8 cellular contexts compared by ENCODE assay signal in the genomic region with DNA sequence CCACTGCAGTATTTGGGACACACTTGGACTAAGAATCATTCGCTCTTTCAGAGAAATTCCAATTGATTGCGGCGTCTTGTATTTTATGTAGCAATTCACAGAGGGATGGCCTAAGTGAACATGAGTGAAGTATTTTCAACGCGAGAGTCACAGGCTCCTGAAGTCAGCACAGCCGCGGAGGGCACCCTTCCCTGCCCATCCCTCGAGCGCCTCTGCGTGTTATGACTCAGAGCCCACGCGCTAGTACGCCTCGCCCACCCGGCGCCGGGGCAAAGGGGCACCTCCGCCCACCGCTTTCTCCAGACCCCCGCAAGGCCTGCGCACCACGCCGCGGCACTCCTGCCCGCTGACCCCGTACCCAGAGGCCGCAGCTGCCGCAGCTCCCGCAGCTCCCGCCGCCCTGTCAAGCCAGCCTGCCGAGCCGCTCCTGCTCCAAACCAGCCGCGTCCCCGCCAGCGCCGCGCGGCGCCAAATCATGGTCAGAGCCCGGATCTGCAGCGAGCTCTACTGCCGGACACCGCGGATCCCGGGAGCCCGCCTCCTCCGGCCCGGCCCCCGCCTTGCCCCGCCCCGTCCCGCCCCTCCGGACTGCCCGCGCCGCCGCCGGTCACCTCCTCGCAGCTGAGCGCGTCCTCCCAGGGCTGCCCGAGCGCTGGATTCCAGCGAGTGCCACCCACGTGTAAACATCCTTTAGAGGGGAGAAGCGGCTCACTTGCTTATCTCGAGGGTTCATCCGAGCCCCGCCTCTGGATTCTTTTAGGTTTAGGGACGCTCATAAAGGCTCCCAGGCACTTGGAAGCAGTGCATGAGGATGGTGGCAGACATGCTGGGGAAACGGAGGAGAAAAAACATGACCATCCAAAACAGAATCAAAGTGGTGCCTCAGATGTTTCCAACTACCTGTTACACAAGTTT. TPM values are rescaled to one million over a fixed set of nuclear protein-coding genes. Genes with fewer than 3 reads are reported as not detected.
A peak's percentile ranks its signal among the peaks of the same experiment; 100 is the strongest.
DNase-seq lines count a peak whose midpoint lies in the region; ATAC-seq and TF ChIP-seq lines count a peak whose summit lies in the region.

A gene with protein sequence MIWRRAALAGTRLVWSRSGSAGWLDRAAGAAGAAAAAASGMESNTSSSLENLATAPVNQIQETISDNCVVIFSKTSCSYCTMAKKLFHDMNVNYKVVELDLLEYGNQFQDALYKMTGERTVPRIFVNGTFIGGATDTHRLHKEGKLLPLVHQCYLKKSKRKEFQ (minus strand): TSS at position 509 of the 915 bp plus-strand sequence. CDS start 32 bp downstream, at position 477.

- H3K4me3 ChIP-seq in esophagus (ENCODE audit: low read depth in 1 of 2, low read length in 2 of 2) (peak within 1 kb of the TSS; percentile 66 to 89), muscle layer of duodenum (ENCODE audit: low read depth in 1 of 2, low read length in 2 of 2) (peak within 1 kb of the TSS; percentile 77 to 86)

- H3K27me3 ChIP-seq in esophagus (ENCODE audit: control insufficient read depth in 1 of 2, insufficient read depth in 2 of 2, low read length in 2 of 2), result no peaks in the 10 kb centered on the region
- no peaks in the 10 kb centered on the region for H3K27me3 ChIP-seq in muscle layer of duodenum (ENCODE audit: low read depth, low read length)

- H3K4me1 ChIP-seq in esophagus (ENCODE audit: control insufficient read depth in 2 of 2, insufficient read depth in 2 of 2, low read length in 1 of 2) (no peaks in the 10 kb centered on the region), muscle layer of duodenum (ENCODE audit: control insufficient read depth in 1 of 2, insufficient read depth in 2 of 2, low read length in 2 of 2) (peaks cover 7 to 10% of the 10 kb centered on the region in 2 donors)

- peaks cover 17% of the 10 kb centered on the region for H3K4me1 Mint-ChIP-seq in activated T-cell treated with anti-CD3 and anti-CD28 coated beads, Interleukin-2, amount 50 U/mL, for 4 hours (ENCODE audit: low read depth)

- DNase-seq in DMS53 (lab: John Stamatoyannopoulos, UW), result peak; percentile 94
- peak; percentile 76 for DNase-seq in HuH-7 (ENCODE audit: low spot score)
- peak; percentile 70 for DNase-seq in activated T-cell treated with anti-CD3 and anti-CD28 coated beads, Interleukin-2, amount 50 U/mL, for 4 hours
- DNase-seq in stimulated activated CD8-positive, alpha-beta memory T cell treated with anti-CD3 and anti-CD28 coated beads, Interleukin-7, amount 100 ng/mL, for 24 hours (ENCODE audit: low read depth), result peak; percentile 31

- H3K9me3 ChIP-seq in esophagus (ENCODE audit: control insufficient read depth in 2 of 2, insufficient read depth in 1 of 2, low read depth in 1 of 2, low read length in 1 of 2) (no peaks in the 10 kb centered on the region), muscle layer of duodenum (ENCODE audit: control insufficient read depth in 1 of 2, low read length in 2 of 2) (no peaks in the 10 kb centered on the region)

- peak within 1 kb of the TSS; percentile 92 for H3K4me3 Mint-ChIP-seq in activated T-cell treated with anti-CD3 and anti-CD28 coated beads, Interleukin-2, amount 50 U/mL, for 4 hours

- 0% methylated on average over 71 to 73 of the region's 73 CpGs for WGBS in esophagus, 2 donors

- H3K36me3 Mint-ChIP-seq in activated T-cell treated with anti-CD3 and anti-CD28 coated beads, Interleukin-2, amount 50 U/mL, for 4 hours (ENCODE audit: insufficient read depth), result no peaks in the 10 kb centered on the region

- H3K9me3 Mint-ChIP-seq in activated T-cell treated with anti-CD3 and anti-CD28 coated beads, Interleukin-2, amount 50 U/mL, for 4 hours, result no peaks in the 10 kb centered on the region

- ATAC-seq in GM21526 (IDR thresholded peaks at IDR 0.05; ENCODE audit: low FRiP score, unreplicated experiment), result peak; percentile 90
- peak; percentile 85 to 93 for ATAC-seq in activated T-cell treated with anti-CD3 and anti-CD28 coated beads, Interleukin-2, amount 50 U/mL, for 4 hours

- H3K27ac ChIP-seq in esophagus (ENCODE audit: low read depth in 2 of 2, low read length in 1 of 2) (peak within 1 kb of the TSS; percentile 91 to 95), muscle layer of duodenum (ENCODE audit: low read length) (peak within 1 kb of the TSS; percentile 91)

- no peaks in the 10 kb centered on the region for H3K36me3 ChIP-seq in esophagus (ENCODE audit: control insufficient read depth in 2 of 2, insufficient read depth in 2 of 2, low read length in 1 of 2)
- H3K36me3 ChIP-seq in muscle layer of duodenum (ENCODE audit: control insufficient read depth in 1 of 2, insufficient read depth in 2 of 2, low read length in 2 of 2), result peaks cover 3 to 15% of the 10 kb centered on the region in 2 donors

- no peaks in the 10 kb centered on the region for H3K27me3 Mint-ChIP-seq in activated T-cell treated with anti-CD3 and anti-CD28 coated beads, Interleukin-2, amount 50 U/mL, for 4 hours (ENCODE audit: low read depth)

TF ChIP-seq in PFSK-1, 5 proteins besides CTCF, POLR2A, EP300 and RAD21:
- TF ChIP-seq SIN3A (IDR thresholded peaks at IDR 0.05; ENCODE audit: borderline replicate concordance, insufficient read depth, low read length), result peak; percentile 13; the same call in 1 of the 2 replicates
- peak; percentile 81 for TF ChIP-seq FOXP2 (optimal IDR thresholded peaks at IDR 0.05; ENCODE audit: borderline replicate concordance, extremely low read depth, extremely low read length, insufficient read depth)
- TF ChIP-seq TAF1 (IDR thresholded peaks at IDR 0.05; ENCODE audit: borderline replicate concordance, insufficient read depth, low read length), result peak; percentile 78
- peak; percentile 77 for TF ChIP-seq POLR2AphosphoS5 (IDR thresholded peaks at IDR 0.05; ENCODE audit: low read depth, low read length)
- TF ChIP-seq, protein P1, sequence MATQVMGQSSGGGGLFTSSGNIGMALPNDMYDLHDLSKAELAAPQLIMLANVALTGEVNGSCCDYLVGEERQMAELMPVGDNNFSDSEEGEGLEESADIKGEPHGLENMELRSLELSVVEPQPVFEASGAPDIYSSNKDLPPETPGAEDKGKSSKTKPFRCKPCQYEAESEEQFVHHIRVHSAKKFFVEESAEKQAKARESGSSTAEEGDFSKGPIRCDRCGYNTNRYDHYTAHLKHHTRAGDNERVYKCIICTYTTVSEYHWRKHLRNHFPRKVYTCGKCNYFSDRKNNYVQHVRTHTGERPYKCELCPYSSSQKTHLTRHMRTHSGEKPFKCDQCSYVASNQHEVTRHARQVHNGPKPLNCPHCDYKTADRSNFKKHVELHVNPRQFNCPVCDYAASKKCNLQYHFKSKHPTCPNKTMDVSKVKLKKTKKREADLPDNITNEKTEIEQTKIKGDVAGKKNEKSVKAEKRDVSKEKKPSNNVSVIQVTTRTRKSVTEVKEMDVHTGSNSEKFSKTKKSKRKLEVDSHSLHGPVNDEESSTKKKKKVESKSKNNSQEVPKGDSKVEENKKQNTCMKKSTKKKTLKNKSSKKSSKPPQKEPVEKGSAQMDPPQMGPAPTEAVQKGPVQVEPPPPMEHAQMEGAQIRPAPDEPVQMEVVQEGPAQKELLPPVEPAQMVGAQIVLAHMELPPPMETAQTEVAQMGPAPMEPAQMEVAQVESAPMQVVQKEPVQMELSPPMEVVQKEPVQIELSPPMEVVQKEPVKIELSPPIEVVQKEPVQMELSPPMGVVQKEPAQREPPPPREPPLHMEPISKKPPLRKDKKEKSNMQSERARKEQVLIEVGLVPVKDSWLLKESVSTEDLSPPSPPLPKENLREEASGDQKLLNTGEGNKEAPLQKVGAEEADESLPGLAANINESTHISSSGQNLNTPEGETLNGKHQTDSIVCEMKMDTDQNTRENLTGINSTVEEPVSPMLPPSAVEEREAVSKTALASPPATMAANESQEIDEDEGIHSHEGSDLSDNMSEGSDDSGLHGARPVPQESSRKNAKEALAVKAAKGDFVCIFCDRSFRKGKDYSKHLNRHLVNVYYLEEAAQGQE (IDR thresholded peaks at IDR 0.05; ENCODE audit: insufficient read depth in 1 of 2, low read depth in 2 of 2, low read length in 2 of 2), result peak in 1 of 2 experiments; percentile 53; a peak in 3 of 4 replicates

RNA-seq across cellular contexts. Expression of the gene that starts here (rescaled TPM):
- 50.9 TPM for polyA plus RNA-seq in PFSK-1 (2012; ENCODE audit: insufficient read length, low read depth)
- 10 to 100 TPM; 21.4 to 29.3 (median 29.3) TPM for total RNA-seq in activated T-cell treated with anti-CD3 and anti-CD28 coated beads, Interleukin-2, amount 50 U/mL, for 4 hours
- 10 to 100 TPM; 14.7 to 16.2 TPM for polyA plus RNA-seq in esophagus

Comparison
In these comparisons a context has a peak if more than half of its experiments do, and no peak if none do; other contexts are left out.
1. Peak in every context shown above with its lines: DNase-seq, ATAC-seq, H3K4me3 ChIP-seq and H3K27ac ChIP-seq.
2. DNase-seq: peak in every context shown above with its lines; median percentile 94 in DMS53; 76 in HuH-7; 70 in activated T-cell treated with anti-CD3 and anti-CD28 coated beads, Interleukin-2, amount 50 U/mL, for 4 hours; 31 in stimulated activated CD8-positive, alpha-beta memory T cell treated with anti-CD3 and anti-CD28 coated beads, Interleukin-7, amount 100 ng/mL, for 24 hours.